31 cellular contexts compared by ENCODE assay signal in the genomic region with DNA sequence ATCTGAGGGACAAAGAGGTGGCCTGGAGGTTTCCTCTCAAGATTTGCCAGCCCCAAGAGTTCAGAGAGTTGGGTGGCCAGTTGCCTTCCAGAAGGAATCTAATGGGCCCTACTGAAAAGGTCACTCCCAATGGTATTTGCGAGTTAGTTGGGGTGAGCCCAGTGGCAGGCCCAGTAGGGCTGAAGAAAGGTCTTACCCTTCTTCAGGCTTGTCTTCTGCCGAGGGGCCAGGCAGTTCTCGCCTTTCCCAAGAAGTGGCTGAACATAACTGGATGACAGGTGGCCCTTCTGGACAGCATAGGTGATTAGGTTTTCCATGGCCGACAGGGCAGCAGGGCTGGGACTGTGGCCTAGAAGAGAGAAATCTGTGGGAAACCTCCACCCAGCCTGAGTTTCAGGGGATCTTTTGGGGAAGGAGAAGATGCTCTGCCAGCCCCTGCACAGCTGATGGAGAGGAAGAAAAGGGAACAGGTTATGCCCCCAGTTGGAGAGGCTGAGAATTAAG. TPM values are rescaled to one million over a fixed set of nuclear protein-coding genes. Genes with fewer than 3 reads are reported as not detected.
"Had no signal": no experiment of that assay in that cellular context is flagged by ENCODE, and none has a peak within 500 bp of the region (broad histone marks: within the 10 kb centered on the region; RNA-seq: fewer than 3 reads in every experiment).

No MANE protein-coding gene starts in this region.

- H3K4me1 ChIP-seq: ascending aorta, left ventricle myocardium inferior, right lobe of liver, vagina had no signal

- H3K9me3 ChIP-seq: ascending aorta, esophagus squamous epithelium, left ventricle myocardium inferior, right lobe of liver, thoracic aorta, upper lobe of left lung, vagina had no signal

- DNase-seq: activated CD4-positive, alpha-beta memory T cell treated with anti-CD3 and anti-CD28 coated beads, Interleukin-2, amount 10 ng/mL, durations not matched to agents 7 days and 5 days; activated CD4-positive, alpha-beta T cell treated with anti-CD3 and anti-CD28 coated beads, Interleukin-2, amount 10 ng/mL, durations not matched to agents 7 days and 5 days; activated gamma-delta T cell; activated naive CD4-positive, alpha-beta T cell treated with anti-CD3 and anti-CD28 coated beads, Interleukin-2, amount 10 ng/mL, durations not matched to agents 7 days and 5 days; activated naive CD8-positive, alpha-beta T cell treated with anti-CD3 and anti-CD28 coated beads, Interleukin-2, amount 10 ng/mL, durations not matched to agents 7 days and 5 days; cortex of kidney; effector memory CD8-positive, alpha-beta T cell; esophagus squamous epithelium; foreskin melanocyte; left ventricle myocardium inferior; right lobe of liver; stimulated activated CD4-positive, alpha-beta T cell treated with anti-CD3 and anti-CD28 coated beads, Interleukin-4, amount 100 ng/mL, for 1 hour; stimulated activated naive CD8-positive, alpha-beta T cell treated with anti-CD3 and anti-CD28 coated beads, Interleukin-15, Interleukin-2, amounts not matched to agents 100 U/mL and 50 U/mL, for 24 hours; T-helper 17 cell; T1000; WERI-Rb-1 had no signal

- ATAC-seq: activated CD4-positive, CD25-positive, alpha-beta regulatory T cell treated with anti-CD3 and anti-CD28 coated beads, Interleukin-2, amount 50 U/mL, for 24 hours; effector memory CD8-positive, alpha-beta T cell; right lobe of liver; stimulated activated naive CD8-positive, alpha-beta T cell treated with anti-CD3 and anti-CD28 coated beads, Interleukin-15, Interleukin-2, amounts not matched to agents 100 U/mL and 50 U/mL, for 24 hours; T-helper 17 cell had no signal

- H3K36me3 ChIP-seq: ascending aorta, left ventricle myocardium inferior, right lobe of liver, thoracic aorta, upper lobe of left lung, vagina, WERI-Rb-1 had no signal

- H3K27ac ChIP-seq: ascending aorta, esophagus squamous epithelium, left ventricle myocardium inferior, right lobe of liver, thoracic aorta, upper lobe of left lung, vagina, WERI-Rb-1 had no signal

- H3K27me3 ChIP-seq: ascending aorta, right lobe of liver, upper lobe of left lung, vagina had no signal

- H3K4me3 ChIP-seq: ascending aorta, esophagus squamous epithelium, left ventricle myocardium inferior, lung, right lobe of liver, thoracic aorta, upper lobe of left lung, vagina had no signal

RNA-seq across cellular contexts. Expression of gene PGLYRP4, which starts 7.2 kb away (rescaled TPM):
- total RNA-seq: activated CD4-positive, alpha-beta memory T cell treated with anti-CD3 and anti-CD28 coated beads, Interleukin-2, amount 10 ng/mL, durations not matched to agents 7 days and 5 days; activated CD4-positive, alpha-beta T cell treated with anti-CD3 and anti-CD28 coated beads, Interleukin-2, amount 10 ng/mL, durations not matched to agents 7 days and 5 days; activated naive CD8-positive, alpha-beta T cell treated with anti-CD3 and anti-CD28 coated beads, Interleukin-2, amount 10 ng/mL, durations not matched to agents 7 days and 5 days; ascending aorta; cardiac septum; cerebellum; glomerular endothelial cell; left ventricle myocardium inferior; mesenteric fat pad; mucosa of gallbladder; osteoblast; progenitor cell of endocrine pancreas; renal cortical epithelial cell; right lobe of liver; skeletal muscle tissue; T-helper 17 cell; thoracic aorta; upper lobe of left lung had no signal

RNA-seq across cellular contexts. Expression of gene S100A9, which starts 16.2 kb away (rescaled TPM):
- total RNA-seq: glomerular endothelial cell had no signal

RNA-seq across cellular contexts. Expression of gene PGLYRP3, which starts 28.7 kb away (rescaled TPM):
- total RNA-seq: activated CD4-positive, alpha-beta memory T cell treated with anti-CD3 and anti-CD28 coated beads, Interleukin-2, amount 10 ng/mL, durations not matched to agents 7 days and 5 days; activated CD4-positive, alpha-beta T cell treated with anti-CD3 and anti-CD28 coated beads, Interleukin-2, amount 10 ng/mL, durations not matched to agents 7 days and 5 days; activated naive CD8-positive, alpha-beta T cell treated with anti-CD3 and anti-CD28 coated beads, Interleukin-2, amount 10 ng/mL, durations not matched to agents 7 days and 5 days; ascending aorta; cardiac septum; cerebellum; glomerular endothelial cell; left ventricle myocardium inferior; lung; mesenteric fat pad; mucosa of gallbladder; osteoblast; progenitor cell of endocrine pancreas; renal cortical epithelial cell; right lobe of liver; skeletal muscle tissue; T-helper 17 cell; thoracic aorta; upper lobe of left lung had no signal

RNA-seq across cellular contexts. Expression of gene S100A12, which starts 33.9 kb away (rescaled TPM):
- total RNA-seq: activated CD4-positive, alpha-beta memory T cell treated with anti-CD3 and anti-CD28 coated beads, Interleukin-2, amount 10 ng/mL, durations not matched to agents 7 days and 5 days; activated CD4-positive, alpha-beta T cell treated with anti-CD3 and anti-CD28 coated beads, Interleukin-2, amount 10 ng/mL, durations not matched to agents 7 days and 5 days; activated naive CD8-positive, alpha-beta T cell treated with anti-CD3 and anti-CD28 coated beads, Interleukin-2, amount 10 ng/mL, durations not matched to agents 7 days and 5 days; ascending aorta; glomerular endothelial cell; osteoblast; progenitor cell of endocrine pancreas; renal cortical epithelial cell had no signal

RNA-seq across cellular contexts. Expression of gene S100A8, which starts 49.4 kb away (rescaled TPM):
- total RNA-seq: activated CD4-positive, alpha-beta memory T cell treated with anti-CD3 and anti-CD28 coated beads, Interleukin-2, amount 10 ng/mL, durations not matched to agents 7 days and 5 days; activated CD4-positive, alpha-beta T cell treated with anti-CD3 and anti-CD28 coated beads, Interleukin-2, amount 10 ng/mL, durations not matched to agents 7 days and 5 days; glomerular endothelial cell; osteoblast; progenitor cell of endocrine pancreas; renal cortical epithelial cell had no signal
